In genomic region chr12:93727195-93727811, GRCh38 we compare ENCODE assay signal across 10 cellular contexts. TPM values are rescaled to one million over a fixed set of nuclear protein-coding genes. Genes with fewer than 3 reads are reported as not detected.
DNase-seq lines count a peak whose midpoint lies in the region; ATAC-seq and TF ChIP-seq lines count a peak whose summit lies in the region.
"Had no signal": no experiment of that assay in that cellular context is flagged by ENCODE, and none has a peak within 500 bp of the region (broad histone marks: within the 10 kb centered on the region; RNA-seq: fewer than 3 reads in every experiment).

No MANE protein-coding gene starts in this region.

- in situ Hi-C loops in gastrocnemius medialis (cut with MboI; ENCODE audit: low sequenced_read_pairs in 4 of 4) (loop anchor here in 1 of 4 donors (25.0 kb wide), 1 partner anchor 140 kb away; no protein-coding TSS in a partner anchor), ACHN (cut with HindIII; ENCODE audit: low pct_ligation_motif_present, low pct_unique_long_range_greater_than_20kb, low sequenced_read_pairs) (no loop called here), mammary epithelial cell (cut with MboI; ENCODE audit: low sequenced_read_pairs in 2 of 2) (no loop called here)

- no peaks in the 10 kb centered on the region for H4K20me1 ChIP-seq in mammary epithelial cell (ENCODE audit: insufficient read depth, low read length)

- H3K9me3 ChIP-seq in gastrocnemius medialis (no peaks in the 10 kb centered on the region), mammary epithelial cell (replicated peaks; ENCODE audit: insufficient read depth, low read length) (no peaks in the 10 kb centered on the region)

- no peaks in the 10 kb centered on the region for H3K79me2 ChIP-seq in mammary epithelial cell (ENCODE audit: insufficient read depth, low read length)

- H3K9ac ChIP-seq in mammary epithelial cell (ENCODE audit: insufficient read depth, low read length), result no peak overlapping the region

- intact Hi-C loops in left ventricle myocardium superior (cut with micrococcal nuclease) (no loop called here), gastrocnemius medialis (cut with DNase I; ENCODE audit: low total_unique reads) (loop anchor here (5.0 kb wide), 1 partner anchor 45 kb away; no protein-coding TSS in a partner anchor), mammary epithelial cell (cut with micrococcal nuclease) (no loop called here)

- CTCF ChIA-PET in mammary epithelial cell (lab: Charles Lee; ENCODE audit: low non-redundant PET), result no interaction called here

- H3K27ac ChIP-seq in gastrocnemius medialis (peak overlapping the region; percentile 72 to 83 (median 77)), mammary epithelial cell (ENCODE audit: insufficient read depth, low read depth, low read length) (no peak overlapping the region)

- no TSS peak for BruUV-seq in mammary epithelial cell (replicated peaks; lab: Mats Ljungman, UMichigan)

- no peak for TF ChIP-seq POLR2A in gastrocnemius medialis (IDR thresholded peaks at IDR 0.05)

- H3K4me2 ChIP-seq in mammary epithelial cell (ENCODE audit: insufficient read depth, low read depth, low read length), result no peak overlapping the region

- peak in 2 of 5 experiments; percentile 15 to 26 for TF ChIP-seq CTCF in gastrocnemius medialis (IDR thresholded peaks at IDR 0.05 in 4 of 5, conservative IDR thresholded peaks at IDR 0.05 in 1 of 5)
- no peak for TF ChIP-seq CTCF in mammary epithelial cell (conservative IDR thresholded peaks at IDR 0.05 in 1 of 2, IDR thresholded peaks at IDR 0.05 in 1 of 2; ENCODE audit: extremely low read depth in 1 of 2, insufficient read depth in 1 of 2, low read depth in 1 of 2, low read length in 2 of 2)

- WGBS in mammary epithelial cell (ENCODE audit: low coverage, missing lambda C conversion rate), result 68% methylated on average over 3 of the region's 3 CpGs

- ATAC-seq in GM19395 (IDR thresholded peaks at IDR 0.05; ENCODE audit: unreplicated experiment), result peak; percentile 71
- peak; percentile 46 for ATAC-seq in HG03432 (IDR thresholded peaks at IDR 0.05; ENCODE audit: unreplicated experiment)
- peak; percentile 82 for ATAC-seq in left ventricle myocardium superior
- ATAC-seq in gastrocnemius medialis, result peak; percentile 84 to 89
- ATAC-seq: activated naive CD4-positive, alpha-beta T cell treated with anti-CD3 and anti-CD28 coated beads, Interleukin-2, amount 50 U/mL, for 72 hours had no signal

- H3K36me3 ChIP-seq in gastrocnemius medialis (no peaks in the 10 kb centered on the region), mammary epithelial cell (ENCODE audit: insufficient read depth, low read length) (no peaks in the 10 kb centered on the region), H7 (replicated peaks; ENCODE audit: control insufficient read depth, insufficient read depth, low read length) (no peaks in the 10 kb centered on the region)

- H3K4me1 ChIP-seq in gastrocnemius medialis, result peaks cover 27 to 36% of the 10 kb centered on the region in 2 donors
- peaks cover 12% of the 10 kb centered on the region for H3K4me1 ChIP-seq in mammary epithelial cell (ENCODE audit: insufficient read depth, low read length)

- dilution Hi-C loops in mammary epithelial cell (cut with HindIII; ENCODE audit: low sequenced_read_pairs), result no loop called here

- H3K27me3 ChIP-seq in gastrocnemius medialis (no peaks in the 10 kb centered on the region), mammary epithelial cell (ENCODE audit: insufficient read depth, low read length) (no peaks in the 10 kb centered on the region), H7 (ENCODE audit: control insufficient read depth, insufficient read depth, low read length) (no peaks in the 10 kb centered on the region)

- DNase-seq in left ventricle myocardium superior (no peak), gastrocnemius medialis (peak; percentile 48 to 74), COLO668 (lab: John Stamatoyannopoulos, UW; ENCODE audit: unreplicated experiment) (no peak), ACHN (no peak), mammary epithelial cell (no peak), H7 (no peak)
- DNase-seq: CD4-positive, CD25-positive, alpha-beta regulatory T cell had no signal

- no peak overlapping the region for H2AFZ ChIP-seq in mammary epithelial cell (ENCODE audit: low read depth, low read length)

- H3K4me3 ChIP-seq in gastrocnemius medialis, result peak overlapping the region in 1 of 4 donors; percentile 24
- no peak overlapping the region for H3K4me3 ChIP-seq in mammary epithelial cell (replicated peaks in 1 of 3; ENCODE audit: insufficient read depth in 1 of 3, low read depth in 2 of 3, low read length in 3 of 3)
- H3K4me3 ChIP-seq in H7 (ENCODE audit: insufficient read depth, low read depth, low read length), result no peak overlapping the region

RNA-seq across cellular contexts. Expression of gene CRADD, which starts 50.1 kb away (rescaled TPM):
- total RNA-seq in left ventricle myocardium superior (30.4 TPM), gastrocnemius medialis (10 to 100 TPM; 19.4 to 28.7 (median 22.6) TPM), mammary epithelial cell (10 to 100 TPM; 13.3 to 14.2 TPM)
- 9.5 TPM for polyA plus RNA-seq in mammary epithelial cell
- not detected for polyA minus RNA-seq in mammary epithelial cell
- total RNA-seq in H7 (2014; rRNA removed; shearing (Covaris generic)), result 9.6 and 10.2 TPM in 2 replicates

Comparison
In these comparisons a context has a peak if more than half of its experiments do, and no peak if none do; other contexts are left out.
1. DNase-seq: peak in gastrocnemius medialis (2 of 2); none in left ventricle myocardium superior (single experiment), COLO668 (single experiment), ACHN (single experiment), mammary epithelial cell (single experiment) and H7 (single experiment).
2. Peak in every context shown above with its lines, with median percentiles within 50 percentile points of each other: ATAC-seq.